Comparison of ENCODE assay signal across 8 cellular contexts in the genomic region with DNA sequence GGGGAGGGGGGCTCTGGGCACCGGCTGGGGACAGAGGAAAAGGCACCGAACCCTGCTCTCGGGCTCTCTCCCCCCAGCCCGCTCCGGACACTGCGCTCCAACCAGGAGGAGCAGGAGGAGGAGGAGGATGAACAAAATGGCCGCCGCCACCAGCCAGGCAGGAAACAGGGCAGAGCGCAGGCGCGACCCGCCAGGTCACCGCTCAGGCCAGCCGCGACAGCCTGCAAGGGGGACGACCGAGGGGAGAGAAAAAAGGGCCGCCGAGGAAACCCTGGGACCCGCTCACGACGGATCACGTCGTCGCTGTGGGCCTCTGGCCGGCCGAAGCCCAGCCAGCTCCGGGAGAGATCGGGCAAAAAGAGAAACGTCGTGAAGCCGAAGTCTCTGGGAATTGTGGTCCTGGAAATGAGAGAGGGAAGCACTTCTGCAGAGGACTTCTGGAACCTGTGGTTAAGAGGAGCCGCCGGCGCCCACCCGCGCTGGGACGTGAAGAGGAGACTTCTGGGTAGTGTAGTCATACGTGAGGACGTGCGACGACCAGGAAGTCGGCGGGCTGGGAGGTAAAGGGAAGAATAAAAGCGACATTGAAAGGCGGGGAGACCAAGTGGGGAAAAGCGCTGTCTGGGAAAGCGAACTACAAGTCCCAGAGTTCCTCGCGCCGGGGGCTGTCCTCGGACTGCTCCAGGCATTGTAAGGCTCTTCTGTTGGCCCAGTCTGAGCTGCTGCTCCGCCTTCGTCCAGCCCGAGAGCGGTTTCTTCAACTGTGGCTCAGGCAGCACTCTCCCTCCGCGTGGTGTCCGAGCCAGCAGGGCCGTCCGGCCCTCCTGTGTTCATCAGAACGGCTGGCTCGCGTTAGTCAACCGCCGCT. TPM values are rescaled to one million over a fixed set of nuclear protein-coding genes. Genes with fewer than 3 reads are reported as not detected.
DNase-seq lines count a peak whose midpoint lies in the region; ATAC-seq lines count a peak whose summit lies in the region.

A gene with protein sequence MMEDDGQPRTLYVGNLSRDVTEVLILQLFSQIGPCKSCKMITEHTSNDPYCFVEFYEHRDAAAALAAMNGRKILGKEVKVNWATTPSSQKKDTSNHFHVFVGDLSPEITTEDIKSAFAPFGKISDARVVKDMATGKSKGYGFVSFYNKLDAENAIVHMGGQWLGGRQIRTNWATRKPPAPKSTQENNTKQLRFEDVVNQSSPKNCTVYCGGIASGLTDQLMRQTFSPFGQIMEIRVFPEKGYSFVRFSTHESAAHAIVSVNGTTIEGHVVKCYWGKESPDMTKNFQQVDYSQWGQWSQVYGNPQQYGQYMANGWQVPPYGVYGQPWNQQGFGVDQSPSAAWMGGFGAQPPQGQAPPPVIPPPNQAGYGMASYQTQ (minus strand): TSS at position 428 of the 868 bp plus-strand sequence. CDS start 499 bp downstream, outside the sequence.

- peaks cover 39 to 48% (median 46%) of the 10 kb centered on the region in 3 donors for H3K4me1 Mint-ChIP-seq in IgD-negative memory B cell

- peak within 1 kb of the TSS; percentile 99 for H3K27ac Mint-ChIP-seq in IgD-negative memory B cell

- peak; percentile 84 for ATAC-seq in GM21529 (IDR thresholded peaks at IDR 0.05; ENCODE audit: unreplicated experiment)

- H3K4me3 Mint-ChIP-seq in IgD-negative memory B cell: peak within 1 kb of the TSS; percentile 97 to 99 (median 98)

- H3K27me3 Mint-ChIP-seq in IgD-negative memory B cell: no peaks in the 10 kb centered on the region

- peaks cover 4% of the 10 kb centered on the region for H3K36me3 Mint-ChIP-seq in IgD-negative memory B cell

- DNase-seq in DMS 273 treated with DMSO at 0.1 percent for 48 hours (lab: John Stamatoyannopoulos, UW): peak; percentile 96
- DNase-seq in OCI-M2 (lab: John Stamatoyannopoulos, UW; ENCODE audit: unreplicated experiment): peak; percentile 88
- DNase-seq in activated T-cell treated with anti-CD3 and anti-CD28 coated beads for 4 hours: peak; percentile 88
- DNase-seq in epidermal melanocyte (ENCODE audit: insufficient read length, low spot score): peak; percentile 85
- peak; percentile 98 for DNase-seq in middle frontal gyrus (ENCODE audit: extremely low spot score, low spot score)
- peak; percentile 87 to 90 for DNase-seq in stimulated activated CD8-positive, alpha-beta memory T cell treated with anti-CD3 and anti-CD28 coated beads, Interleukin-2, amount 100 ng/mL, for 48 hours (ENCODE audit: low read depth in 2 of 2)

- H3K9me3 Mint-ChIP-seq in IgD-negative memory B cell: no peaks in the 10 kb centered on the region

RNA-seq across cellular contexts. Expression of the gene that starts here (rescaled TPM):
- 13.6 TPM for polyA plus RNA-seq in IgD-negative memory B cell

Comparison
In these comparisons a context has a peak if more than half of its experiments do, and no peak if none do; other contexts are left out.
1. Peak in every context shown above with its lines: DNase-seq and ATAC-seq.